ENCODE assay signal across 26 cellular contexts in the genomic region with DNA sequence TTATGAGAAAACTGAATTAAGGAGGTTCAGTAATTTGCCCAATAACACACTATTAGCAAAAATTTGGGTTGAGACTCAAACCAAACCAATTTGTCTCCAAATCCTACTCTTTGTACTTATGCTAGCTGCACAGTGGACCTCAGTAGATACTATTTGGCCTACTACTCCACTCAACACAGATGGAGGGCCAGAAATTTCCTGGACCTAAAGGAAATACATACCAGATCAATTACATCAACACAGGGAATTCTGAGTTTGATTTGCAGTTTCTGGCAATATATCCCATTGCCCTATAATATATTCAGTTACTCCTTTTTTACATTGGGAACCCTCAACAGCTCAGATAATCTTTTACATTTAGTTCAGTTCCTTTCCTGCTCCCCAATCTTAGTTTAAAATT.
"Had no signal": no experiment of that assay in that cellular context is flagged by ENCODE, and none has a peak within 500 bp of the region (broad histone marks: within the 10 kb centered on the region; RNA-seq: fewer than 3 reads in every experiment).

No MANE protein-coding gene starts in this region.

- H3K27me3 Mint-ChIP-seq: activated CD4-positive, alpha-beta T cell treated with anti-CD3 and anti-CD28 coated beads, Interleukin-2, amount 10 ng/mL, durations not matched to agents 24 days and 14 days; activated naive CD8-positive, alpha-beta T cell treated with anti-CD3 and anti-CD28 coated beads, Interleukin-2, amount 50 U/mL, for 24 hours; T-helper 17 cell had no signal

- H3K4me3 Mint-ChIP-seq: activated CD4-positive, alpha-beta T cell treated with anti-CD3 and anti-CD28 coated beads, Interleukin-2, amount 10 ng/mL, durations not matched to agents 24 days and 14 days; activated naive CD8-positive, alpha-beta T cell treated with anti-CD3 and anti-CD28 coated beads, Interleukin-2, amount 50 U/mL, for 24 hours; activated T-cell treated with anti-CD3 and anti-CD28 coated beads, Interleukin-2, amount 50 U/mL, for 4 hours; brain; T-helper 17 cell; WTC11 had no signal

- H3K4me1 ChIP-seq: ascending aorta had no signal

- DNase-seq: activated CD4-positive, alpha-beta T cell treated with anti-CD3 and anti-CD28 coated beads for 1 hour; activated CD4-positive, alpha-beta T cell treated with anti-CD3 and anti-CD28 coated beads, Interleukin-2, amount 10 ng/mL, durations not matched to agents 24 days and 14 days; activated CD4-positive, alpha-beta T cell treated with anti-CD3 and anti-CD28 coated beads, Interleukin-2, amount 50 U/mL, for 48 hours; activated CD8-positive, alpha-beta memory T cell treated with anti-CD3 and anti-CD28 coated beads for 24 hours; activated effector memory CD4-positive, alpha-beta T cell treated with anti-CD3 and anti-CD28 coated beads, Interleukin-2, amount 50 U/mL, for 16 hours; activated naive CD4-positive, alpha-beta T cell treated with Interleukin-2 at 50 U/mL for 16 hours; activated naive CD8-positive, alpha-beta T cell treated with anti-CD3 and anti-CD28 coated beads, Interleukin-2, amount 50 U/mL, for 24 hours; activated T-cell treated with anti-CD3 and anti-CD28 coated beads, Interleukin-2, amount 50 U/mL, for 4 hours; amniotic stem cell; cerebellar nuclear complex; NCI-H1048; NCI-H146; NCI-H187 treated with DMSO at 0.1 percent for 48 hours; NCI-H2107; NCI-H226; NCI-H526; NCI-H774; PC-3; SHP77 treated with DMSO at 0.1 percent for 48 hours; T-helper 17 cell; T-helper 9 cell had no signal

- H3K4me1 Mint-ChIP-seq: activated CD4-positive, alpha-beta T cell treated with anti-CD3 and anti-CD28 coated beads, Interleukin-2, amount 10 ng/mL, durations not matched to agents 24 days and 14 days; activated naive CD8-positive, alpha-beta T cell treated with anti-CD3 and anti-CD28 coated beads, Interleukin-2, amount 50 U/mL, for 24 hours; T-helper 17 cell had no signal

- FAIRE-seq: RCC 7860 had no signal

- H3K4me3 ChIP-seq: ascending aorta had no signal

- H3K27me3 ChIP-seq: ascending aorta had no signal

- ATAC-seq: activated naive CD4-positive, alpha-beta T cell treated with anti-CD3 and anti-CD28 coated beads, Interleukin-2, amount 50 U/mL, for 72 hours; activated naive CD8-positive, alpha-beta T cell treated with anti-CD3 and anti-CD28 coated beads, Interleukin-2, amount 50 U/mL, for 24 hours; activated T-cell treated with anti-CD3 and anti-CD28 coated beads, Interleukin-2, amount 50 U/mL, for 4 hours; PC-3; T-helper 17 cell; WTC11 had no signal

- H3K27ac Mint-ChIP-seq: activated CD4-positive, alpha-beta T cell treated with anti-CD3 and anti-CD28 coated beads, Interleukin-2, amount 10 ng/mL, durations not matched to agents 24 days and 14 days; activated naive CD4-positive, alpha-beta T cell treated with anti-CD3 and anti-CD28 coated beads, Interleukin-2, amount 50 U/mL, for 72 hours; activated naive CD8-positive, alpha-beta T cell treated with anti-CD3 and anti-CD28 coated beads, Interleukin-2, amount 50 U/mL, for 24 hours; T-helper 17 cell; WTC11 had no signal

- H3K36me3 ChIP-seq: ascending aorta had no signal

- H3K27ac ChIP-seq: ascending aorta had no signal
